1 cellular context compared by ENCODE assay signal in the genomic region with DNA sequence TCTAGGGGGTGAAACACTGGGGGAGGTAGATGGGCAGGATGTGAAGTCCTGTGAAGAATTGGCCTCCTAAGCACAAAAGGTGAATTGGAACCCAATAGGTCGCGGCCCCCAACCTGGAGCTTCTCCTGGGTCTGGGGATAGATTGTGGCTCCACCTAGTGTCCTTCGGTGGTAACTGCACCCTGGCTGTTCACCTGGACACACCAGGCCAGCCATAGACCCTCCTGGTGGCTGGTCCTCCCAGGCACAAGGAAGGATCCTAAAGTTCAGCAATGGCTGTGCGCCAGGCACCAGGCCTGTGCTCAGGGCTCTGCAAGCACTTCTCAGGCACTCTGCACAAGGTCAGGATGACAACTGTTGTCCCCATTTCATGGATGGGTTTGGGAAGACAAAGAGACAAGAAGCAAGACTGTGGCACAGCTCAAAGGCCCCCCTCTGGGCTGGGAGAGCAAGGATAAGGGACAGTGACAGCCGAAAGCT.
A peak's percentile ranks its signal among the peaks of the same experiment; 100 is the strongest.
TF ChIP-seq lines count a peak whose summit lies in the region.

No MANE protein-coding gene starts in this region.

TF ChIP-seq in GM12878, 131 proteins besides CTCF, POLR2A, EP300 and RAD21 (continued from another document):
- TF ChIP-seq, protein P1, sequence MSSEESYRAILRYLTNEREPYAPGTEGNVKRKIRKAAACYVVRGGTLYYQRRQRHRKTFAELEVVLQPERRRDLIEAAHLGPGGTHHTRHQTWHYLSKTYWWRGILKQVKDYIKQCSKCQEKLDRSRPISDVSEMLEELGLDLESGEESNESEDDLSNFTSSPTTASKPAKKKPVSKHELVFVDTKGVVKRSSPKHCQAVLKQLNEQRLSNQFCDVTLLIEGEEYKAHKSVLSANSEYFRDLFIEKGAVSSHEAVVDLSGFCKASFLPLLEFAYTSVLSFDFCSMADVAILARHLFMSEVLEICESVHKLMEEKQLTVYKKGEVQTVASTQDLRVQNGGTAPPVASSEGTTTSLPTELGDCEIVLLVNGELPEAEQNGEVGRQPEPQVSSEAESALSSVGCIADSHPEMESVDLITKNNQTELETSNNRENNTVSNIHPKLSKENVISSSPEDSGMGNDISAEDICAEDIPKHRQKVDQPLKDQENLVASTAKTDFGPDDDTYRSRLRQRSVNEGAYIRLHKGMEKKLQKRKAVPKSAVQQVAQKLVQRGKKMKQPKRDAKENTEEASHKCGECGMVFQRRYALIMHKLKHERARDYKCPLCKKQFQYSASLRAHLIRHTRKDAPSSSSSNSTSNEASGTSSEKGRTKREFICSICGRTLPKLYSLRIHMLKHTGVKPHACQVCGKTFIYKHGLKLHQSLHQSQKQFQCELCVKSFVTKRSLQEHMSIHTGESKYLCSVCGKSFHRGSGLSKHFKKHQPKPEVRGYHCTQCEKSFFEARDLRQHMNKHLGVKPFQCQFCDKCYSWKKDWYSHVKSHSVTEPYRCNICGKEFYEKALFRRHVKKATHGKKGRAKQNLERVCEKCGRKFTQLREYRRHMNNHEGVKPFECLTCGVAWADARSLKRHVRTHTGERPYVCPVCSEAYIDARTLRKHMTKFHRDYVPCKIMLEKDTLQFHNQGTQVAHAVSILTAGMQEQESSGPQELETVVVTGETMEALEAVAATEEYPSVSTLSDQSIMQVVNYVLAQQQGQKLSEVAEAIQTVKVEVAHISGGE (CRISPR knock-in tag; IDR thresholded peaks at IDR 0.05) = no peak
- TF ChIP-seq, protein P2, sequence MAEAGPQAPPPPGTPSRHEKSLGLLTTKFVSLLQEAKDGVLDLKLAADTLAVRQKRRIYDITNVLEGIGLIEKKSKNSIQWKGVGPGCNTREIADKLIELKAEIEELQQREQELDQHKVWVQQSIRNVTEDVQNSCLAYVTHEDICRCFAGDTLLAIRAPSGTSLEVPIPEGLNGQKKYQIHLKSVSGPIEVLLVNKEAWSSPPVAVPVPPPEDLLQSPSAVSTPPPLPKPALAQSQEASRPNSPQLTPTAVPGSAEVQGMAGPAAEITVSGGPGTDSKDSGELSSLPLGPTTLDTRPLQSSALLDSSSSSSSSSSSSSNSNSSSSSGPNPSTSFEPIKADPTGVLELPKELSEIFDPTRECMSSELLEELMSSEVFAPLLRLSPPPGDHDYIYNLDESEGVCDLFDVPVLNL (IDR thresholded peaks at IDR 0.05; ENCODE audit: low read depth, low read length) = no peak
- TF ChIP-seq MYC (IDR thresholded peaks at IDR 0.05; ENCODE audit: insufficient read depth, insufficient read length, insufficient replicate concordance, low read length, severe bottlenecking) (no peak), RUNX3 (IDR thresholded peaks at IDR 0.05; ENCODE audit: low read length) (peak; percentile 17; the same call in 1 of the 2 replicates), MXI1 (IDR thresholded peaks at IDR 0.05; ENCODE audit: low read depth, low read length) (no peak)
